Comparison of ENCODE assay signal across 8 cellular contexts in genomic region chr1:151255381-151255780, GRCh38. TPM values are rescaled to one million over a fixed set of nuclear protein-coding genes. Genes with fewer than 3 reads are reported as not detected.
DNase-seq lines count a peak whose midpoint lies in the region; ATAC-seq lines count a peak whose summit lies in the region.

No MANE protein-coding gene starts in this region.

- H3K9me3 ChIP-seq in thymus (ENCODE audit: control insufficient read depth): no peaks in the 10 kb centered on the region

- peaks cover 7% of the 10 kb centered on the region for H3K4me1 ChIP-seq in thymus (ENCODE audit: control insufficient read depth, insufficient read depth, low read length)

- no peaks in the 10 kb centered on the region for H3K9me3 Mint-ChIP-seq in activated CD4-positive, alpha-beta T cell treated with anti-CD3 and anti-CD28 coated beads, Interleukin-2, amount 10 ng/mL, durations not matched to agents 7 days and 5 days
- H3K9me3 Mint-ChIP-seq in activated CD8-positive, alpha-beta T cell treated with anti-CD3 and anti-CD28 coated beads, Interleukin-2, amount 10 ng/mL, durations not matched to agents 7 days and 5 days (ENCODE audit: insufficient read depth): no peaks in the 10 kb centered on the region
- H3K9me3 Mint-ChIP-seq in immature natural killer cell: no peaks in the 10 kb centered on the region

- H3K27me3 Mint-ChIP-seq in activated CD4-positive, alpha-beta T cell treated with anti-CD3 and anti-CD28 coated beads, Interleukin-2, amount 10 ng/mL, durations not matched to agents 7 days and 5 days: no peaks in the 10 kb centered on the region
- H3K27me3 Mint-ChIP-seq in activated CD8-positive, alpha-beta T cell treated with anti-CD3 and anti-CD28 coated beads, Interleukin-2, amount 10 ng/mL, durations not matched to agents 7 days and 5 days (ENCODE audit: low read depth): no peaks in the 10 kb centered on the region
- peaks cover 3 to 14% (median 7%) of the 10 kb centered on the region in 3 donors for H3K27me3 Mint-ChIP-seq in immature natural killer cell (ENCODE audit: low read depth in 3 of 3)

- no peaks in the 10 kb centered on the region for H3K36me3 ChIP-seq in thymus (ENCODE audit: control insufficient read depth, insufficient read depth)

- WGBS in thymus: 59% methylated on average over 10 of the region's 10 CpGs

- H3K4me3 ChIP-seq in thymus (ENCODE audit: low read length): peak overlapping the region; percentile 98

- no peak for ATAC-seq in activated CD8-positive, alpha-beta T cell treated with anti-CD3 and anti-CD28 coated beads, Interleukin-2, amount 10 ng/mL, durations not matched to agents 7 days and 5 days

- POLR2A ChIA-PET in activated CD4-positive, alpha-beta T cell treated with anti-CD3 and anti-CD28 coated beads, Interleukin-2, amount 10 ng/mL, durations not matched to agents 7 days and 5 days (lab: Charles Lee): no interaction called here
- POLR2A ChIA-PET in activated CD8-positive, alpha-beta T cell treated with anti-CD3 and anti-CD28 coated beads, Interleukin-2, amount 10 ng/mL, durations not matched to agents 7 days and 5 days (lab: Charles Lee): interaction anchor here (0.8 to 1.8 kb wide), 9 partner anchors 18 to 124 kb away, joined by 3 to 15 read pairs (median 4); partner anchors contain the start of genes PIP5K1A, TNFAIP8L2 and ZNF687

- CTCF ChIA-PET in activated CD4-positive, alpha-beta T cell treated with anti-CD3 and anti-CD28 coated beads, Interleukin-2, amount 10 ng/mL, durations not matched to agents 7 days and 5 days (lab: Charles Lee): interaction anchor here (0.9 to 1.3 kb wide), 4 partner anchors 22 to 142 kb away, joined by 3 read pairs; no protein-coding TSS in a partner anchor
- CTCF ChIA-PET in activated CD8-positive, alpha-beta T cell treated with anti-CD3 and anti-CD28 coated beads, Interleukin-2, amount 10 ng/mL, durations not matched to agents 7 days and 5 days (lab: Charles Lee): interaction anchor here (0.9 to 2.0 kb wide), 5 partner anchors 18 to 156 kb away, joined by 3 to 8 read pairs (median 4); partner anchors contain the start of gene TMOD4

- H3K36me3 Mint-ChIP-seq in activated CD4-positive, alpha-beta T cell treated with anti-CD3 and anti-CD28 coated beads, Interleukin-2, amount 10 ng/mL, durations not matched to agents 7 days and 5 days (ENCODE audit: low read depth): peaks cover 4% of the 10 kb centered on the region
- peaks cover 18% of the 10 kb centered on the region for H3K36me3 Mint-ChIP-seq in activated CD8-positive, alpha-beta T cell treated with anti-CD3 and anti-CD28 coated beads, Interleukin-2, amount 10 ng/mL, durations not matched to agents 7 days and 5 days (ENCODE audit: low read depth)
- H3K36me3 Mint-ChIP-seq in immature natural killer cell: no peaks in the 10 kb centered on the region

- DNase-seq in activated CD4-positive, alpha-beta T cell treated with anti-CD3 and anti-CD28 coated beads, Interleukin-2, amount 10 ng/mL, durations not matched to agents 7 days and 5 days: no peak
- no peak for DNase-seq in activated CD4-positive, alpha-beta T cell treated with anti-CD3 and anti-CD28 coated beads, Interleukin-2, amount 50 U/mL, for 48 hours
- no peak for DNase-seq in activated CD8-positive, alpha-beta T cell treated with anti-CD3 and anti-CD28 coated beads, Interleukin-2, amount 10 ng/mL, durations not matched to agents 7 days and 5 days
- DNase-seq in immature natural killer cell (no peak), NCI-H524 (lab: John Stamatoyannopoulos, UW) (no peak), NCI-H1417 treated with DMSO at 0.1 percent for 48 hours (lab: John Stamatoyannopoulos, UW) (no peak)
- no peak for DNase-seq in central memory CD4-positive, alpha-beta T cell

- peak overlapping the region; percentile 90 for H3K4me3 Mint-ChIP-seq in activated CD4-positive, alpha-beta T cell treated with anti-CD3 and anti-CD28 coated beads, Interleukin-2, amount 10 ng/mL, durations not matched to agents 7 days and 5 days
- peak overlapping the region; percentile 86 for H3K4me3 Mint-ChIP-seq in activated CD8-positive, alpha-beta T cell treated with anti-CD3 and anti-CD28 coated beads, Interleukin-2, amount 10 ng/mL, durations not matched to agents 7 days and 5 days
- H3K4me3 Mint-ChIP-seq in immature natural killer cell: peak overlapping the region; percentile 91 to 99 (median 95)

- H3K27ac Mint-ChIP-seq in activated CD4-positive, alpha-beta T cell treated with anti-CD3 and anti-CD28 coated beads, Interleukin-2, amount 10 ng/mL, durations not matched to agents 7 days and 5 days: peak overlapping the region; percentile 90
- H3K27ac Mint-ChIP-seq in activated CD8-positive, alpha-beta T cell treated with anti-CD3 and anti-CD28 coated beads, Interleukin-2, amount 10 ng/mL, durations not matched to agents 7 days and 5 days: peak overlapping the region; percentile 89
- H3K27ac Mint-ChIP-seq in immature natural killer cell: peak overlapping the region; percentile 90 to 96 (median 96)

- H3K27ac ChIP-seq in thymus (ENCODE audit: low read depth): peak overlapping the region; percentile 5

- H3K27me3 ChIP-seq in thymus (ENCODE audit: control insufficient read depth, insufficient read depth): no peaks in the 10 kb centered on the region

- H3K4me1 Mint-ChIP-seq in activated CD4-positive, alpha-beta T cell treated with anti-CD3 and anti-CD28 coated beads, Interleukin-2, amount 10 ng/mL, durations not matched to agents 7 days and 5 days: peaks cover 31% of the 10 kb centered on the region
- peaks cover 28% of the 10 kb centered on the region for H3K4me1 Mint-ChIP-seq in activated CD8-positive, alpha-beta T cell treated with anti-CD3 and anti-CD28 coated beads, Interleukin-2, amount 10 ng/mL, durations not matched to agents 7 days and 5 days (ENCODE audit: low read depth)
- H3K4me1 Mint-ChIP-seq in immature natural killer cell: peaks cover 30 to 47% of the 10 kb centered on the region in 2 donors

RNA-seq across cellular contexts. Expression of gene PSMD4, which starts 0.8 kb away (rescaled TPM):
- 100 to 1,000 TPM; 170 to 190 TPM for total RNA-seq in activated CD4-positive, alpha-beta T cell treated with anti-CD3 and anti-CD28 coated beads, Interleukin-2, amount 10 ng/mL, durations not matched to agents 7 days and 5 days
- total RNA-seq in activated CD8-positive, alpha-beta T cell treated with anti-CD3 and anti-CD28 coated beads, Interleukin-2, amount 10 ng/mL, durations not matched to agents 7 days and 5 days: 100 to 1,000 TPM; 194 to 210 TPM
- polyA plus RNA-seq in immature natural killer cell (100 to 1,000 TPM; 246 to 364 (median 282) TPM), thymus (157 TPM)

RNA-seq across cellular contexts. Expression of gene ZNF687, which starts 26.7 kb away (rescaled TPM):
- 10 to 100 TPM; 27.4 to 27.7 TPM for total RNA-seq in activated CD4-positive, alpha-beta T cell treated with anti-CD3 and anti-CD28 coated beads, Interleukin-2, amount 10 ng/mL, durations not matched to agents 7 days and 5 days
- 10 to 100 TPM; 25.5 to 26.6 TPM for total RNA-seq in activated CD8-positive, alpha-beta T cell treated with anti-CD3 and anti-CD28 coated beads, Interleukin-2, amount 10 ng/mL, durations not matched to agents 7 days and 5 days
- polyA plus RNA-seq in immature natural killer cell (1 to 10 TPM in 2 of 3 donors, under 1 TPM in 1; 0.11 to 1.8 (median 1.5) TPM), thymus (11.1 TPM)

RNA-seq across cellular contexts. Expression of gene PIP5K1A, which starts 57.0 kb away (rescaled TPM):
- total RNA-seq in activated CD4-positive, alpha-beta T cell treated with anti-CD3 and anti-CD28 coated beads, Interleukin-2, amount 10 ng/mL, durations not matched to agents 7 days and 5 days: 10 to 100 TPM; 61.6 to 63.4 TPM
- 10 to 100 TPM; 64.9 to 69.2 TPM for total RNA-seq in activated CD8-positive, alpha-beta T cell treated with anti-CD3 and anti-CD28 coated beads, Interleukin-2, amount 10 ng/mL, durations not matched to agents 7 days and 5 days
- polyA plus RNA-seq in immature natural killer cell: 10 to 100 TPM; 13.6 to 20.1 (median 15.8) TPM
- 29.8 TPM for polyA plus RNA-seq in thymus
